Comparison of ENCODE assay signal across 1 cellular context in genomic region chr3:30539214-30539613, GRCh38.
TF ChIP-seq lines count a peak whose summit lies in the region.

No MANE protein-coding gene starts in this region.

TF ChIP-seq in HCT116, 20 proteins besides CTCF, POLR2A, EP300 and RAD21 (continued from another document):
- TF ChIP-seq REST (IDR thresholded peaks at IDR 0.05; ENCODE audit: low read depth) (no peak), ZFX (IDR thresholded peaks at IDR 0.05) (no peak), ZBTB33 (IDR thresholded peaks at IDR 0.05; ENCODE audit: extremely low read depth, insufficient replicate concordance, low read length) (no peak), CEBPB (IDR thresholded peaks at IDR 0.05; ENCODE audit: low read depth) (peak; percentile 40; the same call in 1 of the 2 replicates), TCF7L2 (IDR thresholded peaks at IDR 0.05; ENCODE audit: borderline replicate concordance, extremely low read depth, insufficient read depth, insufficient read length) (no peak), MAX (IDR thresholded peaks at IDR 0.05) (no peak), CBX3 (IDR thresholded peaks at IDR 0.05; ENCODE audit: low read depth) (0 out of 2 replicates have a peak, but pooled peaks have one; percentile 3), FOSL1 (IDR thresholded peaks at IDR 0.05; ENCODE audit: low read depth) (0 out of 2 replicates have a peak, but pooled peaks have one; percentile 19)
